Comparison of ENCODE assay signal across 1 cellular context in genomic region chr10:6746782-6747181, GRCh38.
TF ChIP-seq lines count a peak whose summit lies in the region.

No MANE protein-coding gene starts in this region.

TF ChIP-seq in GM23338, 12 proteins besides CTCF, POLR2A, EP300 and RAD21:
- TF ChIP-seq ZNF462 (CRISPR knock-in tag; IDR thresholded peaks at IDR 0.05) (no peak), EZH2 (IDR thresholded peaks at IDR 0.05; ENCODE audit: low read depth, unreplicated experiment) (no peak), JUNB (IDR thresholded peaks at IDR 0.05; ENCODE audit: unreplicated experiment) (no peak), STAT1 (IDR thresholded peaks at IDR 0.05; ENCODE audit: unreplicated experiment) (no peak), ZNF331 (CRISPR knock-in tag; IDR thresholded peaks at IDR 0.05; ENCODE audit: low read depth) (no peak), REST (IDR thresholded peaks at IDR 0.05; ENCODE audit: unreplicated experiment) (no peak), EZH2phosphoT487 (IDR thresholded peaks at IDR 0.05; ENCODE audit: unreplicated experiment) (no peak), CREB1 (CRISPR knock-in tag; IDR thresholded peaks at IDR 0.05; ENCODE audit: low read depth) (no peak), ZNF114 (CRISPR knock-in tag; IDR thresholded peaks at IDR 0.05) (no peak), NANOG (IDR thresholded peaks at IDR 0.05; ENCODE audit: borderline replicate concordance) (no peak), ETS1 (IDR thresholded peaks at IDR 0.05) (no peak), POLR2AphosphoS5 (IDR thresholded peaks at IDR 0.05; ENCODE audit: low read depth) (no peak)
TF ChIP-seq in GM23338: peak in this region for 0.
